In the genomic region with DNA sequence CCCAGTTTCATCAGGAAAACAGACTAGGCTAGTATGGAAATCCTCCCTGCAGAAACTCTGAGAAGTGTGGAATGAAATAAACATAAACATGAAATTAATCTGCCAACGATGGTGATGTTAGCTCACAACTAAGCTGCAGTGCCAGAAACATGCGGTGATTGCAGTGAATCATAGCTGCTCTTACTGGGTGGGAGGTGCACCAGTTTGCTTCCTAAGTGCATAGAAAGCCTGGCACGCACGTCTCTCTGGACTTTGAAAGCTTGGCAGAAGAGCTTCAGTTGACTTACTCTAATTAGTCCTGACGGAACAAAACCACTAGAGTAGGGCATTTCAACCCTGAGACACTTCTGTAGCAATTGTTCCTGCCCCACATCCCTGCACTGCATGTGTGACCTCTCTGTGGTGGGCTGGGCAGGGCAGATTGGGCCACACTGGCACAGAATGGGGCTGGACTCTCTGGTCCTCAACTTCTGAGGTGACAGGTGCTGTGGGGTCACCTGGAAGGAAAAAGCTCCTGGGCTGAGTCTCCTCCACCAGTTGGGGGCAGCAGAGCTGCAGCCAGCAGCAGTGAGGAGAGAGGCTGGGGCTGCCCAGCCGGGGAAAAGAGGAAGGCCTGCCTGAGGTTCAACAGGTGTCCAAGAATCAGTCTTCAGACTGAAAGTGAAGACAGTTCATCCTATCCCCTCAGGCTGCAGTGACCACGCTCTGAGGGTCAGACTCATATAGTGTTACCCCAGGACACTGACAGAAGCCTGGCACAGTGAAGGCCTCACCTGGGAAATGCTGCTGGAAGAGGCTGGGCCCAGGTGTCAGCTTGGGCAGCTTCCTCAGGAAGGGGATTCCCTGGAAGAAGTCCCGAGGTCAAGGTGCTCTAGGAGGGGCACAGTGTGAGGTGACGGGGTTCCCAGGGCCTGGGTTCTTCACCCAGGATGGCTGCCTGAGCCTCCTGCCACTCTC, we compare ENCODE assay signal across 8 cellular contexts. TPM values are rescaled to one million over a fixed set of nuclear protein-coding genes. Genes with fewer than 3 reads are reported as not detected.
A peak's percentile ranks its signal among the peaks of the same experiment; 100 is the strongest.
DNase-seq lines count a peak whose midpoint lies in the region; ATAC-seq, FAIRE-seq and TF ChIP-seq lines count a peak whose summit lies in the region.

No MANE protein-coding gene starts in this region.

- 27 to 53% methylated on average over 9 of the region's 9 CpGs for WGBS in sigmoid colon, 2 donors

- TF ChIP-seq CTCF in A673 (conservative IDR thresholded peaks at IDR 0.05; ENCODE audit: low read depth, low read length) (peak; percentile 53), endothelial cell of umbilical vein (IDR thresholded peaks at IDR 0.05; ENCODE audit: extremely low read depth in 1 of 2, insufficient read depth in 1 of 2, low read depth in 1 of 2, low read length in 2 of 2) (peak; percentile 30 to 41), sigmoid colon (IDR thresholded peaks at IDR 0.05) (no peak)

- TF ChIP-seq EP300 in sigmoid colon (IDR thresholded peaks at IDR 0.05) = no peak

- no peak overlapping the region for H2AFZ ChIP-seq in endothelial cell of umbilical vein (ENCODE audit: low read depth, low read length)

- H3K27me3 ChIP-seq in A673 (replicated peaks; ENCODE audit: insufficient read depth, low read depth, low read length, poor library complexity) = peaks cover 2% of the 10 kb centered on the region
- peaks cover 0 to 2% of the 10 kb centered on the region in 2 experiments for H3K27me3 ChIP-seq in endothelial cell of umbilical vein (ENCODE audit: control insufficient read depth in 2 of 2, insufficient read depth in 2 of 2, low read length in 2 of 2)
- H3K27me3 ChIP-seq in sigmoid colon = no peaks in the 10 kb centered on the region

- POLR2A ChIA-PET in A673 (lab: Charles Lee; ENCODE audit: low non-redundant PET) (no interaction called here), endothelial cell of umbilical vein (lab: Charles Lee) (no interaction called here)

- DNase-seq in A673 (ENCODE audit: low spot score) (no peak), ELF-1 (ENCODE audit: low read depth, low spot score) (peak; percentile 60), NCI-H69 (lab: John Stamatoyannopoulos, UW) (peak; percentile 36), endothelial cell of umbilical vein (ENCODE audit: low read depth, low spot score) (no peak), sigmoid colon (peak; percentile 43)

- BruUV-seq in A673 (replicated peaks; lab: Mats Ljungman, UMichigan) = no TSS peak
- no TSS peak for BruUV-seq in endothelial cell of umbilical vein (replicated peaks; lab: Mats Ljungman, UMichigan)

- no peak overlapping the region for H3K9ac ChIP-seq in endothelial cell of umbilical vein (replicated peaks; ENCODE audit: extremely low read depth, insufficient read depth, low read length)

- H3K27ac ChIP-seq in A673 (ENCODE audit: low read depth, low read length, poor library complexity, severe bottlenecking) (no peak overlapping the region), endothelial cell of umbilical vein (ENCODE audit: insufficient read depth, low read depth, low read length) (no peak overlapping the region), sigmoid colon (no peak overlapping the region)

- H3K4me2 ChIP-seq in endothelial cell of umbilical vein (ENCODE audit: insufficient read depth, low read length) = no peak overlapping the region

- H3K79me2 ChIP-seq in endothelial cell of umbilical vein (ENCODE audit: control insufficient read depth, insufficient read depth, low read length) = no peaks in the 10 kb centered on the region

- no peaks in the 10 kb centered on the region for H3K9me1 ChIP-seq in endothelial cell of umbilical vein (replicated peaks; ENCODE audit: control insufficient read depth, extremely low read depth, insufficient read depth, low read length)

- H3K4me1 ChIP-seq in A673 (ENCODE audit: insufficient read depth, low read length, poor library complexity, severe bottlenecking) (no peaks in the 10 kb centered on the region), endothelial cell of umbilical vein (ENCODE audit: control insufficient read depth, extremely low read depth, insufficient read depth, low read length) (no peaks in the 10 kb centered on the region), sigmoid colon (peaks cover 0 to 29% (median 18%) of the 10 kb centered on the region in 4 donors)

- intact Hi-C loops in A673 (cut with micrococcal nuclease; ENCODE audit: unreplicated experiment) = loop anchor here (10.0 kb wide), 1 partner anchor 100 kb away; no protein-coding TSS in a partner anchor
- intact Hi-C loops in endothelial cell of umbilical vein (cut with micrococcal nuclease) = loop anchor here (2.0 to 10.0 kb wide), 2 partner anchors 100 to 224 kb away; no protein-coding TSS in a partner anchor
- intact Hi-C loops in sigmoid colon (cut with DNase I) = loop anchor here (5.0 kb wide), 1 partner anchor 98 kb away; no protein-coding TSS in a partner anchor

- ATAC-seq in HG03457 (IDR thresholded peaks at IDR 0.05; ENCODE audit: unreplicated experiment) (no peak), GM18511 (IDR thresholded peaks at IDR 0.05; ENCODE audit: unreplicated experiment) (no peak), GM21737 (IDR thresholded peaks at IDR 0.05; ENCODE audit: unreplicated experiment) (no peak)

- TF ChIP-seq POLR2A in endothelial cell of umbilical vein (IDR thresholded peaks at IDR 0.05; ENCODE audit: low read depth, low read length) (no peak), sigmoid colon (IDR thresholded peaks at IDR 0.05) (no peak)

- no peaks in the 10 kb centered on the region for H4K20me1 ChIP-seq in endothelial cell of umbilical vein (replicated peaks; ENCODE audit: control insufficient read depth, extremely low read depth, insufficient read depth, low read length)

- H3K4me3 ChIP-seq in A673 (ENCODE audit: low read depth, low read length, poor library complexity, severe bottlenecking) (no peak overlapping the region), endothelial cell of umbilical vein (replicated peaks in 1 of 3; ENCODE audit: insufficient read depth in 1 of 3, low read depth in 1 of 3, low read length in 3 of 3) (no peak overlapping the region), sigmoid colon (no peak overlapping the region)

- CTCF ChIA-PET in A673 (lab: Charles Lee) = no interaction called here
- CTCF ChIA-PET in endothelial cell of umbilical vein (lab: Charles Lee) = interaction anchor here (0.8 to 2.5 kb wide), 5 partner anchors 18 to 221 kb away, joined by 3 to 21 read pairs (median 4); no protein-coding TSS in a partner anchor

- H3K36me3 ChIP-seq in A673 (ENCODE audit: insufficient read depth, low read length, poor library complexity, severe bottlenecking) (no peaks in the 10 kb centered on the region), endothelial cell of umbilical vein (ENCODE audit: control insufficient read depth in 2 of 2, extremely low read depth in 1 of 2, insufficient read depth in 2 of 2, low read length in 2 of 2) (no peaks in the 10 kb centered on the region), sigmoid colon (no peaks in the 10 kb centered on the region)

- no peak for FAIRE-seq in endothelial cell of umbilical vein (lab: Jason Lieb, UNC)

- H3K9me3 ChIP-seq in A673 (ENCODE audit: low read depth, low read length, poor library complexity, severe bottlenecking) = no peaks in the 10 kb centered on the region
- H3K9me3 ChIP-seq in endothelial cell of umbilical vein (replicated peaks; ENCODE audit: control insufficient read depth, insufficient read depth, low read length) = no peaks in the 10 kb centered on the region
- no peaks in the 10 kb centered on the region for H3K9me3 ChIP-seq in sigmoid colon

- dilution Hi-C loops in endothelial cell of umbilical vein (cut with MboI; ENCODE audit: extremely low pct_ligation_motif_present, low sequenced_read_pairs) = no loop called here

TF ChIP-seq in endothelial cell of umbilical vein, 7 proteins besides CTCF, POLR2A, EP300 and RAD21:
- TF ChIP-seq JUN (IDR thresholded peaks at IDR 0.05; ENCODE audit: borderline replicate concordance, insufficient read depth, insufficient read length, low read depth) (no peak), FOS (IDR thresholded peaks at IDR 0.05; ENCODE audit: borderline replicate concordance, insufficient read depth, low read length) (no peak), EZH2 (IDR thresholded peaks at IDR 0.05; ENCODE audit: borderline replicate concordance, low read depth, low read length, severe bottlenecking) (no peak), POLR2AphosphoS5 (IDR thresholded peaks at IDR 0.05; ENCODE audit: insufficient read depth, low read depth, low read length) (no peak), MYC (IDR thresholded peaks at IDR 0.05; ENCODE audit: low read depth, low read length) (no peak), GATA2 (IDR thresholded peaks at IDR 0.05; ENCODE audit: insufficient read depth, insufficient read length, low read depth, low read length) (no peak)
- TF ChIP-seq, protein P1, sequence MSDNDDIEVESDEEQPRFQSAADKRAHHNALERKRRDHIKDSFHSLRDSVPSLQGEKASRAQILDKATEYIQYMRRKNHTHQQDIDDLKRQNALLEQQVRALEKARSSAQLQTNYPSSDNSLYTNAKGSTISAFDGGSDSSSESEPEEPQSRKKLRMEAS (IDR thresholded peaks at IDR 0.05; ENCODE audit: insufficient read depth, insufficient read length) = no peak

RNA-seq across cellular contexts. Expression of gene GGTLC2, which starts 40.5 kb away (rescaled TPM):
- not detected in 2 replicates for total RNA-seq in A673 (2021)
- not detected in 2 replicates for total RNA-seq in endothelial cell of umbilical vein
- polyA plus RNA-seq in endothelial cell of umbilical vein = not detected in 2 replicates
- polyA plus RNA-seq in endothelial cell of umbilical vein (2011; cell fraction: cytosol; rRNA removed) = not detected in 2 replicates
- polyA plus RNA-seq in endothelial cell of umbilical vein (2011; cell fraction: nucleus; rRNA removed) = not detected in 2 replicates
- not detected in 2 replicates for polyA plus RNA-seq in endothelial cell of umbilical vein (2012)
- not detected in 2 replicates for polyA minus RNA-seq in endothelial cell of umbilical vein
- polyA minus RNA-seq in endothelial cell of umbilical vein (2011; cell fraction: cytosol; rRNA and poly(A)+ RNA removed) = not detected
- polyA minus RNA-seq in endothelial cell of umbilical vein (2011; cell fraction: nucleus; rRNA and poly(A)+ RNA removed) = not detected in 2 replicates
- not detected for total RNA-seq in sigmoid colon
- polyA plus RNA-seq in sigmoid colon = not detected

Comparison
In these comparisons a context has a peak if more than half of its experiments do, and no peak if none do; other contexts are left out.
1. DNase-seq: peak in ELF-1 (single experiment), NCI-H69 (single experiment) and sigmoid colon (single experiment); none in A673 (single experiment) and endothelial cell of umbilical vein (single experiment).
2. CTCF ChIP-seq: peak in A673 (single experiment) and endothelial cell of umbilical vein (2 of 2); none in sigmoid colon (0 of 4).